1 cellular context compared by ENCODE assay signal in genomic region chr11:118924591-118925585, GRCh38.
TF ChIP-seq lines count a peak whose summit lies in the region.

No MANE protein-coding gene starts in this region.

TF ChIP-seq in HepG2, 621 proteins besides CTCF, POLR2A, EP300 and RAD21 (continued from another document and continues in another):
- TF ChIP-seq ZHX1 (CRISPR knock-in tag; IDR thresholded peaks at IDR 0.05; ENCODE audit: low read depth) (no peak), MXI1 (IDR thresholded peaks at IDR 0.05; ENCODE audit: borderline replicate concordance, low read depth, low read length) (no peak), TGIF2 (CRISPR knock-in tag; IDR thresholded peaks at IDR 0.05) (no peak), MEF2D (CRISPR knock-in tag; IDR thresholded peaks at IDR 0.05) (no peak), GABPB1 (CRISPR knock-in tag; IDR thresholded peaks at IDR 0.05) (peak; percentile 66), KIAA2018 (CRISPR knock-in tag; IDR thresholded peaks at IDR 0.05; ENCODE audit: borderline replicate concordance) (no peak), JUND (CRISPR knock-in tag; IDR thresholded peaks at IDR 0.05) (no peak), MTERF4 (CRISPR knock-in tag; IDR thresholded peaks at IDR 0.05) (no peak), ZNF740 (CRISPR knock-in tag; IDR thresholded peaks at IDR 0.05) (no peak), ATF6 (CRISPR knock-in tag; conservative IDR thresholded peaks at IDR 0.05) (no peak), GTF2F1 (IDR thresholded peaks at IDR 0.05; ENCODE audit: low read length) (no peak), BCL3 (CRISPR knock-in tag; IDR thresholded peaks at IDR 0.05) (no peak), GFI1 (CRISPR knock-in tag; IDR thresholded peaks at IDR 0.05; ENCODE audit: borderline replicate concordance) (no peak), ZNF83 (CRISPR knock-in tag; IDR thresholded peaks at IDR 0.05; ENCODE audit: borderline replicate concordance) (no peak), KLF13 (CRISPR knock-in tag; IDR thresholded peaks at IDR 0.05) (no peak), MYC (CRISPR knock-in tag; IDR thresholded peaks at IDR 0.05; ENCODE audit: borderline replicate concordance) (peak; percentile 29; the same call in 1 of the 2 replicates), ZNF441 (CRISPR knock-in tag; IDR thresholded peaks at IDR 0.05; ENCODE audit: borderline replicate concordance) (no peak), ZNF30 (CRISPR knock-in tag; IDR thresholded peaks at IDR 0.05) (no peak), XBP1 (CRISPR knock-in tag; IDR thresholded peaks at IDR 0.05) (no peak), SAP130 (CRISPR knock-in tag; IDR thresholded peaks at IDR 0.05; ENCODE audit: low read depth) (peak; percentile 78), ZFP90 (CRISPR knock-in tag; IDR thresholded peaks at IDR 0.05; ENCODE audit: borderline replicate concordance) (no peak), MXD3 (CRISPR knock-in tag; IDR thresholded peaks at IDR 0.05) (no peak), ZNF878 (CRISPR knock-in tag; IDR thresholded peaks at IDR 0.05) (no peak), ZBTB20 (CRISPR knock-in tag; IDR thresholded peaks at IDR 0.05; ENCODE audit: borderline replicate concordance, low read depth) (no peak), BRF2 (CRISPR knock-in tag; IDR thresholded peaks at IDR 0.05) (no peak), TBX3 (IDR thresholded peaks at IDR 0.05; ENCODE audit: borderline replicate concordance) (no peak), PATZ1 (CRISPR knock-in tag; IDR thresholded peaks at IDR 0.05) (peak; percentile 64; the same call in 1 of the 2 replicates), SNRNP70 (IDR thresholded peaks at IDR 0.05; ENCODE audit: low read depth, low read length) (no peak), TARDBP (CRISPR knock-in tag; IDR thresholded peaks at IDR 0.05) (no peak), ZFYVE20 (CRISPR knock-in tag; IDR thresholded peaks at IDR 0.05; ENCODE audit: borderline replicate concordance, low read depth) (0 out of 2 replicates have a peak, but pooled peaks have one; percentile 25), ZBTB34 (CRISPR knock-in tag; IDR thresholded peaks at IDR 0.05) (no peak), ZNF704 (CRISPR knock-in tag; IDR thresholded peaks at IDR 0.05; ENCODE audit: borderline replicate concordance) (no peak), ZNF569 (CRISPR knock-in tag; IDR thresholded peaks at IDR 0.05; ENCODE audit: borderline replicate concordance) (no peak), MLX (CRISPR knock-in tag; IDR thresholded peaks at IDR 0.05) (no peak), CHCHD3 (CRISPR knock-in tag; IDR thresholded peaks at IDR 0.05) (0 out of 2 replicates have a peak, but pooled peaks have one; percentile 37)
